ENCODE assay signal across 2 cellular contexts in the genomic region with DNA sequence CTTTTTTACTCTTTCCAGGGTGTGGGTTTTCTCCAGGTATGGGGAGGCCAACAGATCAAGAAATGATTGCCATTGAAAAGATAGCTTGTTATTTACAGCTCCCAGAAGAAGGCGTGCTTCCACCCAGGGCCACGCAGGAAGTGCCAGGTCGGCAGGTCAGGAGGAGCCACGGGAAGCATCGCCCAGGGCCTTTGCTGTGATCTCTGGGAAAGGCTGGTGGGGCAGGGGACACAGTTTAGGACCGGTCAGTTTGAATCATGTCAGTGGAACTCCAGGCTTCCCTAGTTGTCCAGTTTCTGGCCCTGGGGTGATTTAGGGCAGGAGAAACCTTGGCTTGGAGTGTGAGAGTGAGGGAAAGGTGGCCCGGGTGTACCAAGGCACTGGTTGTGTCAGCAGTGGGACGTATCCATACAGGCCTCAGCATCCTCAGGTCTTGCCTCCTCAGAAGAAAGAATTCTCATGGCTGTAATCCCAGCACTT.
A peak's percentile ranks its signal among the peaks of the same experiment; 100 is the strongest.
TF ChIP-seq lines count a peak whose summit lies in the region.

No MANE protein-coding gene starts in this region.

TF ChIP-seq in liver, 16 proteins besides CTCF, POLR2A, EP300 and RAD21:
- no peak for TF ChIP-seq RXRA (IDR thresholded peaks at IDR 0.05)
- no peak for TF ChIP-seq JUND (IDR thresholded peaks at IDR 0.05)
- TF ChIP-seq TAF1 (conservative IDR thresholded peaks at IDR 0.05): no peak
- peak; percentile 57 for TF ChIP-seq NR2F2 (IDR thresholded peaks at IDR 0.05)
- no peak for TF ChIP-seq SP1 (IDR thresholded peaks at IDR 0.05)
- TF ChIP-seq, protein P1, sequence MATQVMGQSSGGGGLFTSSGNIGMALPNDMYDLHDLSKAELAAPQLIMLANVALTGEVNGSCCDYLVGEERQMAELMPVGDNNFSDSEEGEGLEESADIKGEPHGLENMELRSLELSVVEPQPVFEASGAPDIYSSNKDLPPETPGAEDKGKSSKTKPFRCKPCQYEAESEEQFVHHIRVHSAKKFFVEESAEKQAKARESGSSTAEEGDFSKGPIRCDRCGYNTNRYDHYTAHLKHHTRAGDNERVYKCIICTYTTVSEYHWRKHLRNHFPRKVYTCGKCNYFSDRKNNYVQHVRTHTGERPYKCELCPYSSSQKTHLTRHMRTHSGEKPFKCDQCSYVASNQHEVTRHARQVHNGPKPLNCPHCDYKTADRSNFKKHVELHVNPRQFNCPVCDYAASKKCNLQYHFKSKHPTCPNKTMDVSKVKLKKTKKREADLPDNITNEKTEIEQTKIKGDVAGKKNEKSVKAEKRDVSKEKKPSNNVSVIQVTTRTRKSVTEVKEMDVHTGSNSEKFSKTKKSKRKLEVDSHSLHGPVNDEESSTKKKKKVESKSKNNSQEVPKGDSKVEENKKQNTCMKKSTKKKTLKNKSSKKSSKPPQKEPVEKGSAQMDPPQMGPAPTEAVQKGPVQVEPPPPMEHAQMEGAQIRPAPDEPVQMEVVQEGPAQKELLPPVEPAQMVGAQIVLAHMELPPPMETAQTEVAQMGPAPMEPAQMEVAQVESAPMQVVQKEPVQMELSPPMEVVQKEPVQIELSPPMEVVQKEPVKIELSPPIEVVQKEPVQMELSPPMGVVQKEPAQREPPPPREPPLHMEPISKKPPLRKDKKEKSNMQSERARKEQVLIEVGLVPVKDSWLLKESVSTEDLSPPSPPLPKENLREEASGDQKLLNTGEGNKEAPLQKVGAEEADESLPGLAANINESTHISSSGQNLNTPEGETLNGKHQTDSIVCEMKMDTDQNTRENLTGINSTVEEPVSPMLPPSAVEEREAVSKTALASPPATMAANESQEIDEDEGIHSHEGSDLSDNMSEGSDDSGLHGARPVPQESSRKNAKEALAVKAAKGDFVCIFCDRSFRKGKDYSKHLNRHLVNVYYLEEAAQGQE (IDR thresholded peaks at IDR 0.05): no peak
- no peak for TF ChIP-seq EGR1 (IDR thresholded peaks at IDR 0.05; ENCODE audit: low read depth in 2 of 2)
- TF ChIP-seq, protein P2, sequence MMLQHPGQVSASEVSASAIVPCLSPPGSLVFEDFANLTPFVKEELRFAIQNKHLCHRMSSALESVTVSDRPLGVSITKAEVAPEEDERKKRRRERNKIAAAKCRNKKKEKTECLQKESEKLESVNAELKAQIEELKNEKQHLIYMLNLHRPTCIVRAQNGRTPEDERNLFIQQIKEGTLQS (IDR thresholded peaks at IDR 0.05): no peak

TF ChIP-seq in HepG2, 621 proteins besides CTCF, POLR2A, EP300 and RAD21:
- TF ChIP-seq, protein P3, sequence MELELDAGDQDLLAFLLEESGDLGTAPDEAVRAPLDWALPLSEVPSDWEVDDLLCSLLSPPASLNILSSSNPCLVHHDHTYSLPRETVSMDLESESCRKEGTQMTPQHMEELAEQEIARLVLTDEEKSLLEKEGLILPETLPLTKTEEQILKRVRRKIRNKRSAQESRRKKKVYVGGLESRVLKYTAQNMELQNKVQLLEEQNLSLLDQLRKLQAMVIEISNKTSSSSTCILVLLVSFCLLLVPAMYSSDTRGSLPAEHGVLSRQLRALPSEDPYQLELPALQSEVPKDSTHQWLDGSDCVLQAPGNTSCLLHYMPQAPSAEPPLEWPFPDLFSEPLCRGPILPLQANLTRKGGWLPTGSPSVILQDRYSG (CRISPR knock-in tag; IDR thresholded peaks at IDR 0.05): no peak
- no peak for TF ChIP-seq BRCA1 (CRISPR knock-in tag; IDR thresholded peaks at IDR 0.05)
- TF ChIP-seq ZNF788 (CRISPR knock-in tag; IDR thresholded peaks at IDR 0.05; ENCODE audit: borderline replicate concordance): no peak
- no peak for TF ChIP-seq ZNF652 (CRISPR knock-in tag; IDR thresholded peaks at IDR 0.05; ENCODE audit: borderline replicate concordance, low read depth)
- no peak for TF ChIP-seq MTA3 (CRISPR knock-in tag; IDR thresholded peaks at IDR 0.05)
- TF ChIP-seq MBD4 (IDR thresholded peaks at IDR 0.05; ENCODE audit: borderline replicate concordance, low read length): no peak
- TF ChIP-seq MLX (CRISPR knock-in tag; IDR thresholded peaks at IDR 0.05): no peak
- TF ChIP-seq, protein P4, sequence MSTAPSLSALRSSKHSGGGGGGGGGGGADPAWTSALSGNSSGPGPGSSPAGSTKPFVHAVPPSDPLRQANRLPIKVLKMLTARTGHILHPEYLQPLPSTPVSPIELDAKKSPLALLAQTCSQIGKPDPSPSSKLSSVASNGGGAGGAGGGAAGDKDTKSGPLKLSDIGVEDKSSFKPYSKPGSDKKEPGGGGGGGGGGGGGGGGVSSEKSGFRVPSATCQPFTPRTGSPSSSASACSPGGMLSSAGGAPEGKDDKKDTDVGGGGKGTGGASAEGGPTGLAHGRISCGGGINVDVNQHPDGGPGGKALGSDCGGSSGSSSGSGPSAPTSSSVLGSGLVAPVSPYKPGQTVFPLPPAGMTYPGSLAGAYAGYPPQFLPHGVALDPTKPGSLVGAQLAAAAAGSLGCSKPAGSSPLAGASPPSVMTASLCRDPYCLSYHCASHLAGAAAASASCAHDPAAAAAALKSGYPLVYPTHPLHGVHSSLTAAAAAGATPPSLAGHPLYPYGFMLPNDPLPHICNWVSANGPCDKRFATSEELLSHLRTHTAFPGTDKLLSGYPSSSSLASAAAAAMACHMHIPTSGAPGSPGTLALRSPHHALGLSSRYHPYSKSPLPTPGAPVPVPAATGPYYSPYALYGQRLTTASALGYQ (CRISPR knock-in tag; IDR thresholded peaks at IDR 0.05): no peak
- no peak for TF ChIP-seq ZNF724P (CRISPR knock-in tag; IDR thresholded peaks at IDR 0.05; ENCODE audit: borderline replicate concordance)
- TF ChIP-seq TFDP1 (CRISPR knock-in tag; IDR thresholded peaks at IDR 0.05; ENCODE audit: borderline replicate concordance): no peak
- TF ChIP-seq ERF (CRISPR knock-in tag; IDR thresholded peaks at IDR 0.05): no peak
